Comparison of ENCODE assay signal across 17 cellular contexts in genomic region chr9:130110596-130111021, GRCh38. TPM values are rescaled to one million over a fixed set of nuclear protein-coding genes. Genes with fewer than 3 reads are reported as not detected.
DNase-seq lines count a peak whose midpoint lies in the region; ATAC-seq and TF ChIP-seq lines count a peak whose summit lies in the region.
"Had no signal": no experiment of that assay in that cellular context is flagged by ENCODE, and none has a peak within 500 bp of the region (broad histone marks: within the 10 kb centered on the region; RNA-seq: fewer than 3 reads in every experiment).

No MANE protein-coding gene starts in this region.

- H3K9me3 Mint-ChIP-seq in WTC11 = no peaks in the 10 kb centered on the region
- H3K9me3 Mint-ChIP-seq in T-cell = no peaks in the 10 kb centered on the region
- H3K9me3 Mint-ChIP-seq: brain; CD4-positive, alpha-beta memory T cell had no signal

- TF ChIP-seq POLR2A in spleen (IDR thresholded peaks at IDR 0.05) = no peak

- no peak overlapping the region; the same call in 1 of the 2 replicates for H3K27ac Mint-ChIP-seq in WTC11
- no peak overlapping the region for H3K27ac Mint-ChIP-seq in T-cell

- POLR2A ChIA-PET in WTC11 (lab: Charles Lee) = no interaction called here
- POLR2A ChIA-PET in T-cell (lab: Charles Lee) = no interaction called here

- CTCF ChIA-PET in WTC11 (lab: Charles Lee) = interaction anchor here (1.1 to 1.7 kb wide), 3 partner anchors 15 to 125 kb away, joined by 3 to 6 read pairs (median 4); no protein-coding TSS in a partner anchor
- CTCF ChIA-PET in T-cell (lab: Charles Lee) = no interaction called here

- H3K4me3 ChIP-seq in H7 (ENCODE audit: insufficient read depth, low read depth, low read length) (no peak overlapping the region), fibroblast of villous mesenchyme (ENCODE audit: low read depth, low read length) (no peak overlapping the region), spleen (no peak overlapping the region)
- H3K4me3 ChIP-seq: K562, PC-9, psoas muscle had no signal

- H3K27me3 ChIP-seq in H7 (ENCODE audit: control insufficient read depth, insufficient read depth, low read length) (no peaks in the 10 kb centered on the region), spleen (replicated peaks in 1 of 7) (no peaks in the 10 kb centered on the region)

- H3K27me3 Mint-ChIP-seq in WTC11 (ENCODE audit: low read depth) (no peaks in the 10 kb centered on the region), T-cell (no peaks in the 10 kb centered on the region)
- H3K27me3 Mint-ChIP-seq: CD4-positive, alpha-beta memory T cell had no signal

- DNase-seq in H7 (peak; percentile 31), WTC11 (ENCODE audit: low spot score) (no peak), fibroblast of villous mesenchyme (ENCODE audit: low read depth) (peak; percentile 29), spleen (peak; percentile 63), mucosa of gallbladder (ENCODE audit: low spot score) (no peak), RPMI8226 (no peak), T-cell (no peak), NCI-H524 treated with DMSO at 0.1 percent for 48 hours (lab: John Stamatoyannopoulos, UW) (no peak)
- DNase-seq: CD4-positive, alpha-beta memory T cell; effector CD8-positive, alpha-beta T cell; GF-D8; GOT3; PC-9; psoas muscle; stimulated activated CD4-positive, alpha-beta T cell treated with anti-CD3 and anti-CD28 coated beads, Interleukin-2, amount 100 ng/mL, for 24 hours had no signal

- H3K36me3 ChIP-seq in H7 (replicated peaks; ENCODE audit: control insufficient read depth, insufficient read depth, low read length) (peaks cover 13% of the 10 kb centered on the region), spleen (peaks cover 0 to 98% (median 46%) of the 10 kb centered on the region in 6 donors)

- H3K27ac ChIP-seq in spleen = no peak overlapping the region
- H3K27ac ChIP-seq: PC-9, psoas muscle had no signal

- intact Hi-C loops in spleen (cut with DNase I; ENCODE audit: low total_unique reads) = loop anchor here (10.0 kb wide), 1 partner anchor 234 kb away; no protein-coding TSS in a partner anchor

- peaks cover 7% of the 10 kb centered on the region for H3K4me1 Mint-ChIP-seq in WTC11
- H3K4me1 Mint-ChIP-seq in T-cell = peaks cover 15 to 22% (median 18%) of the 10 kb centered on the region in 3 donors

- H3K4me3 Mint-ChIP-seq in WTC11 (no peak overlapping the region), T-cell (no peak overlapping the region)
- H3K4me3 Mint-ChIP-seq: brain; CD4-positive, alpha-beta memory T cell had no signal

- TF ChIP-seq CTCF in WTC11 (IDR thresholded peaks at IDR 0.05) (no peak), fibroblast of villous mesenchyme (IDR thresholded peaks at IDR 0.05; ENCODE audit: insufficient read depth, low read depth, low read length) (no peak), spleen (IDR thresholded peaks at IDR 0.05 in 8 of 11, conservative IDR thresholded peaks at IDR 0.05 in 3 of 11) (no peak)

- H3K36me3 Mint-ChIP-seq in WTC11 = peaks cover 21% of the 10 kb centered on the region
- peaks cover 38% of the 10 kb centered on the region for H3K36me3 Mint-ChIP-seq in T-cell

- 73 to 84% (median 80%) methylated on average over 6 to 7 of the region's 7 CpGs for WGBS in spleen, 5 donors

- H3K4me1 ChIP-seq in spleen = peaks cover 0 to 19% (median 4%) of the 10 kb centered on the region in 6 donors
- H3K4me1 ChIP-seq: psoas muscle had no signal

- peak; percentile 20; the same call in 1 of the 2 replicates for ATAC-seq in WTC11
- ATAC-seq in T-cell (replicated peaks in 1 of 4) = no peak
- ATAC-seq: K562, psoas muscle had no signal

- no peaks in the 10 kb centered on the region for H3K9me3 ChIP-seq in spleen
- H3K9me3 ChIP-seq: psoas muscle had no signal

TF ChIP-seq in WTC11, 78 proteins besides CTCF, POLR2A, EP300 and RAD21:
- TF ChIP-seq PREB (CRISPR knock-in tag; IDR thresholded peaks at IDR 0.05; ENCODE audit: borderline replicate concordance) = no peak
- TF ChIP-seq MLX (CRISPR knock-in tag; IDR thresholded peaks at IDR 0.05) = no peak
- no peak for TF ChIP-seq NR1H2 (CRISPR knock-in tag; IDR thresholded peaks at IDR 0.05)
- TF ChIP-seq NFE2L1 (CRISPR knock-in tag; IDR thresholded peaks at IDR 0.05) = no peak
TF ChIP-seq in WTC11: peak in this region for 0.

RNA-seq across cellular contexts. Expression of gene GPR107, which starts 56.9 kb away (rescaled TPM):
- 13.0 and 18.0 TPM in 2 replicates for total RNA-seq in H7 (2014; rRNA removed; shearing (Covaris generic))
- 33.2 to 36.4 TPM (median 34.7 TPM) in 3 replicates for total RNA-seq in WTC11 (2021)
- total RNA-seq in fibroblast of villous mesenchyme = 27.4 and 38.0 TPM in 2 replicates
- 10 to 100 TPM; 25.2 to 42.8 (median 30.5) TPM for total RNA-seq in spleen
- polyA plus RNA-seq in spleen = 1 to 10 TPM; 3.9 to 7.4 (median 4.3) TPM
- total RNA-seq in mucosa of gallbladder = 39.6 TPM
- total RNA-seq in T-cell = 10 to 100 TPM; 21.3 to 29.1 (median 22.1) TPM

Comparison
In these comparisons a context has a peak if more than half of its experiments do, and no peak if none do; other contexts are left out.
1. DNase-seq: peak in H7 (single experiment), fibroblast of villous mesenchyme (single experiment) and spleen (single experiment); none in WTC11 (single experiment), mucosa of gallbladder (single experiment), RPMI8226 (single experiment), T-cell (0 of 34) and NCI-H524 treated with DMSO at 0.1 percent for 48 hours (single experiment).